1 cellular context compared by ENCODE assay signal in genomic region chr16:58684354-58685083, GRCh38.
TF ChIP-seq lines count a peak whose summit lies in the region.

Gene SLC38A7, minus strand, starts transcription at chr16:58684770. Its CDS starts 4,644 bp downstream, at chr16:58680126.

TF ChIP-seq in HepG2, 621 proteins besides CTCF, POLR2A, EP300 and RAD21 (continued from another document and continues in another):
- TF ChIP-seq GMEB2 (CRISPR knock-in tag; IDR thresholded peaks at IDR 0.05; ENCODE audit: low read depth) (0 out of 2 replicates have a peak, but pooled peaks have one; percentile 53), ONECUT2 (CRISPR knock-in tag; IDR thresholded peaks at IDR 0.05) (0 out of 2 replicates have a peak, but pooled peaks have one; percentile 19), ZKSCAN5 (CRISPR knock-in tag; IDR thresholded peaks at IDR 0.05) (no peak), HNRNPK (IDR thresholded peaks at IDR 0.05; ENCODE audit: low read depth, low read length, poor library complexity, severe bottlenecking) (no peak), RAD51 (IDR thresholded peaks at IDR 0.05; ENCODE audit: borderline replicate concordance) (peak; percentile 98), ELF1 (CRISPR knock-in tag; IDR thresholded peaks at IDR 0.05) (peak; percentile 73), KLF6 (CRISPR knock-in tag; IDR thresholded peaks at IDR 0.05) (peak; percentile 70; the same call in 1 of the 2 replicates), ELF4 (CRISPR knock-in tag; IDR thresholded peaks at IDR 0.05; ENCODE audit: borderline replicate concordance) (0 out of 2 replicates have a peak, but pooled peaks have one; percentile 21), ZNF264 (CRISPR knock-in tag; IDR thresholded peaks at IDR 0.05) (peak; percentile 83), SIN3A (IDR thresholded peaks at IDR 0.05; ENCODE audit: borderline replicate concordance, low read depth, low read length) (peak; percentile 98), PHF21A (CRISPR knock-in tag; IDR thresholded peaks at IDR 0.05) (no peak), NCOA2 (CRISPR knock-in tag; IDR thresholded peaks at IDR 0.05) (peak; percentile 37; the same call in 1 of the 2 replicates), SP4 (CRISPR knock-in tag; IDR thresholded peaks at IDR 0.05) (peak; percentile 66; the same call in 1 of the 2 replicates), ZFP90 (CRISPR knock-in tag; IDR thresholded peaks at IDR 0.05; ENCODE audit: borderline replicate concordance) (peak; percentile 95), ZNF570 (CRISPR knock-in tag; IDR thresholded peaks at IDR 0.05; ENCODE audit: borderline replicate concordance) (no peak), ZNF33B (CRISPR knock-in tag; IDR thresholded peaks at IDR 0.05) (peak; percentile 46; the same call in 1 of the 2 replicates), KDM3A (CRISPR knock-in tag; IDR thresholded peaks at IDR 0.05; ENCODE audit: low read depth) (peak; percentile 46; the same call in 1 of the 2 replicates), ZNF776 (CRISPR knock-in tag; IDR thresholded peaks at IDR 0.05) (peak; percentile 76; the same call in 1 of the 2 replicates), KLF16 (CRISPR knock-in tag; IDR thresholded peaks at IDR 0.05) (peak in 1 of 2 experiments; percentile 61; a peak in 1 of 4 replicates), ZSCAN20 (CRISPR knock-in tag; IDR thresholded peaks at IDR 0.05; ENCODE audit: borderline replicate concordance) (peak; percentile 76), MED1 (CRISPR knock-in tag; IDR thresholded peaks at IDR 0.05) (peak; percentile 72), ZNF703 (CRISPR knock-in tag; IDR thresholded peaks at IDR 0.05; ENCODE audit: borderline replicate concordance) (no peak), ATF7-NPFF (CRISPR knock-in tag; IDR thresholded peaks at IDR 0.05; ENCODE audit: low read depth) (peak; percentile 21; the same call in 1 of the 2 replicates), ETV5 (CRISPR knock-in tag; IDR thresholded peaks at IDR 0.05; ENCODE audit: borderline replicate concordance) (peak; percentile 36; the same call in 1 of the 2 replicates), NFYB (CRISPR knock-in tag; IDR thresholded peaks at IDR 0.05) (0 out of 2 replicates have a peak, but pooled peaks have one; percentile 0), RFXANK (CRISPR knock-in tag; IDR thresholded peaks at IDR 0.05) (0 out of 2 replicates have a peak, but pooled peaks have one; percentile 24), ZNF136 (CRISPR knock-in tag; IDR thresholded peaks at IDR 0.05; ENCODE audit: low read depth) (peak; percentile 83), HOXD1 (CRISPR knock-in tag; IDR thresholded peaks at IDR 0.05) (peak; percentile 78; the same call in 1 of the 2 replicates), CREM (IDR thresholded peaks at IDR 0.05) (peak; percentile 93), CREM (CRISPR knock-in tag; IDR thresholded peaks at IDR 0.05) (no peak), ZC3H4 (CRISPR knock-in tag; IDR thresholded peaks at IDR 0.05; ENCODE audit: borderline replicate concordance) (no peak), ZBTB7B (CRISPR knock-in tag; IDR thresholded peaks at IDR 0.05) (no peak), FOXP1 (IDR thresholded peaks at IDR 0.05) (no peak), FOXP1 (CRISPR knock-in tag; IDR thresholded peaks at IDR 0.05) (peak; percentile 15; the same call in 1 of the 2 replicates)
- TF ChIP-seq, protein P1, sequence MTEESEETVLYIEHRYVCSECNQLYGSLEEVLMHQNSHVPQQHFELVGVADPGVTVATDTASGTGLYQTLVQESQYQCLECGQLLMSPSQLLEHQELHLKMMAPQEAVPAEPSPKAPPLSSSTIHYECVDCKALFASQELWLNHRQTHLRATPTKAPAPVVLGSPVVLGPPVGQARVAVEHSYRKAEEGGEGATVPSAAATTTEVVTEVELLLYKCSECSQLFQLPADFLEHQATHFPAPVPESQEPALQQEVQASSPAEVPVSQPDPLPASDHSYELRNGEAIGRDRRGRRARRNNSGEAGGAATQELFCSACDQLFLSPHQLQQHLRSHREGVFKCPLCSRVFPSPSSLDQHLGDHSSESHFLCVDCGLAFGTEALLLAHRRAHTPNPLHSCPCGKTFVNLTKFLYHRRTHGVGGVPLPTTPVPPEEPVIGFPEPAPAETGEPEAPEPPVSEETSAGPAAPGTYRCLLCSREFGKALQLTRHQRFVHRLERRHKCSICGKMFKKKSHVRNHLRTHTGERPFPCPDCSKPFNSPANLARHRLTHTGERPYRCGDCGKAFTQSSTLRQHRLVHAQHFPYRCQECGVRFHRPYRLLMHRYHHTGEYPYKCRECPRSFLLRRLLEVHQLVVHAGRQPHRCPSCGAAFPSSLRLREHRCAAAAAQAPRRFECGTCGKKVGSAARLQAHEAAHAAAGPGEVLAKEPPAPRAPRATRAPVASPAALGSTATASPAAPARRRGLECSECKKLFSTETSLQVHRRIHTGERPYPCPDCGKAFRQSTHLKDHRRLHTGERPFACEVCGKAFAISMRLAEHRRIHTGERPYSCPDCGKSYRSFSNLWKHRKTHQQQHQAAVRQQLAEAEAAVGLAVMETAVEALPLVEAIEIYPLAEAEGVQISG (CRISPR knock-in tag; IDR thresholded peaks at IDR 0.05) = peak; percentile 96
- TF ChIP-seq, protein P2, sequence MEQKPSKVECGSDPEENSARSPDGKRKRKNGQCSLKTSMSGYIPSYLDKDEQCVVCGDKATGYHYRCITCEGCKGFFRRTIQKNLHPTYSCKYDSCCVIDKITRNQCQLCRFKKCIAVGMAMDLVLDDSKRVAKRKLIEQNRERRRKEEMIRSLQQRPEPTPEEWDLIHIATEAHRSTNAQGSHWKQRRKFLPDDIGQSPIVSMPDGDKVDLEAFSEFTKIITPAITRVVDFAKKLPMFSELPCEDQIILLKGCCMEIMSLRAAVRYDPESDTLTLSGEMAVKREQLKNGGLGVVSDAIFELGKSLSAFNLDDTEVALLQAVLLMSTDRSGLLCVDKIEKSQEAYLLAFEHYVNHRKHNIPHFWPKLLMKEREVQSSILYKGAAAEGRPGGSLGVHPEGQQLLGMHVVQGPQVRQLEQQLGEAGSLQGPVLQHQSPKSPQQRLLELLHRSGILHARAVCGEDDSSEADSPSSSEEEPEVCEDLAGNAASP (CRISPR knock-in tag; IDR thresholded peaks at IDR 0.05; ENCODE audit: borderline replicate concordance) = no peak
- TF ChIP-seq, protein P3, sequence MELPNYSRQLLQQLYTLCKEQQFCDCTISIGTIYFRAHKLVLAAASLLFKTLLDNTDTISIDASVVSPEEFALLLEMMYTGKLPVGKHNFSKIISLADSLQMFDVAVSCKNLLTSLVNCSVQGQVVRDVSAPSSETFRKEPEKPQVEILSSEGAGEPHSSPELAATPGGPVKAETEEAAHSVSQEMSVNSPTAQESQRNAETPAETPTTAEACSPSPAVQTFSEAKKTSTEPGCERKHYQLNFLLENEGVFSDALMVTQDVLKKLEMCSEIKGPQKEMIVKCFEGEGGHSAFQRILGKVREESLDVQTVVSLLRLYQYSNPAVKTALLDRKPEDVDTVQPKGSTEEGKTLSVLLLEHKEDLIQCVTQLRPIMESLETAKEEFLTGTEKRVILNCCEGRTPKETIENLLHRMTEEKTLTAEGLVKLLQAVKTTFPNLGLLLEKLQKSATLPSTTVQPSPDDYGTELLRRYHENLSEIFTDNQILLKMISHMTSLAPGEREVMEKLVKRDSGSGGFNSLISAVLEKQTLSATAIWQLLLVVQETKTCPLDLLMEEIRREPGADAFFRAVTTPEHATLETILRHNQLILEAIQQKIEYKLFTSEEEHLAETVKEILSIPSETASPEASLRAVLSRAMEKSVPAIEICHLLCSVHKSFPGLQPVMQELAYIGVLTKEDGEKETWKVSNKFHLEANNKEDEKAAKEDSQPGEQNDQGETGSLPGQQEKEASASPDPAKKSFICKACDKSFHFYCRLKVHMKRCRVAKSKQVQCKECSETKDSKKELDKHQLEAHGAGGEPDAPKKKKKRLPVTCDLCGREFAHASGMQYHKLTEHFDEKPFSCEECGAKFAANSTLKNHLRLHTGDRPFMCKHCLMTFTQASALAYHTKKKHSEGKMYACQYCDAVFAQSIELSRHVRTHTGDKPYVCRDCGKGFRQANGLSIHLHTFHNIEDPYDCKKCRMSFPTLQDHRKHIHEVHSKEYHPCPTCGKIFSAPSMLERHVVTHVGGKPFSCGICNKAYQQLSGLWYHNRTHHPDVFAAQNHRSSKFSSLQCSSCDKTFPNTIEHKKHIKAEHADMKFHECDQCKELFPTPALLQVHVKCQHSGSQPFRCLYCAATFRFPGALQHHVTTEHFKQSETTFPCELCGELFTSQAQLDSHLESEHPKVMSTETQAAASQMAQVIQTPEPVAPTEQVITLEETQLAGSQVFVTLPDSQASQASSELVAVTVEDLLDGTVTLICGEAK (IDR thresholded peaks at IDR 0.05) = no peak
- TF ChIP-seq, protein P3 (CRISPR knock-in tag; IDR thresholded peaks at IDR 0.05) = peak; percentile 74
- TF ChIP-seq, protein P4, sequence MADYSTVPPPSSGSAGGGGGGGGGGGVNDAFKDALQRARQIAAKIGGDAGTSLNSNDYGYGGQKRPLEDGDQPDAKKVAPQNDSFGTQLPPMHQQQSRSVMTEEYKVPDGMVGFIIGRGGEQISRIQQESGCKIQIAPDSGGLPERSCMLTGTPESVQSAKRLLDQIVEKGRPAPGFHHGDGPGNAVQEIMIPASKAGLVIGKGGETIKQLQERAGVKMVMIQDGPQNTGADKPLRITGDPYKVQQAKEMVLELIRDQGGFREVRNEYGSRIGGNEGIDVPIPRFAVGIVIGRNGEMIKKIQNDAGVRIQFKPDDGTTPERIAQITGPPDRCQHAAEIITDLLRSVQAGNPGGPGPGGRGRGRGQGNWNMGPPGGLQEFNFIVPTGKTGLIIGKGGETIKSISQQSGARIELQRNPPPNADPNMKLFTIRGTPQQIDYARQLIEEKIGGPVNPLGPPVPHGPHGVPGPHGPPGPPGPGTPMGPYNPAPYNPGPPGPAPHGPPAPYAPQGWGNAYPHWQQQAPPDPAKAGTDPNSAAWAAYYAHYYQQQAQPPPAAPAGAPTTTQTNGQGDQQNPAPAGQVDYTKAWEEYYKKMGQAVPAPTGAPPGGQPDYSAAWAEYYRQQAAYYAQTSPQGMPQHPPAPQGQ (CRISPR knock-in tag; IDR thresholded peaks at IDR 0.05; ENCODE audit: borderline replicate concordance) = 0 out of 2 replicates have a peak, but pooled peaks have one; percentile 65
- TF ChIP-seq, protein P5, sequence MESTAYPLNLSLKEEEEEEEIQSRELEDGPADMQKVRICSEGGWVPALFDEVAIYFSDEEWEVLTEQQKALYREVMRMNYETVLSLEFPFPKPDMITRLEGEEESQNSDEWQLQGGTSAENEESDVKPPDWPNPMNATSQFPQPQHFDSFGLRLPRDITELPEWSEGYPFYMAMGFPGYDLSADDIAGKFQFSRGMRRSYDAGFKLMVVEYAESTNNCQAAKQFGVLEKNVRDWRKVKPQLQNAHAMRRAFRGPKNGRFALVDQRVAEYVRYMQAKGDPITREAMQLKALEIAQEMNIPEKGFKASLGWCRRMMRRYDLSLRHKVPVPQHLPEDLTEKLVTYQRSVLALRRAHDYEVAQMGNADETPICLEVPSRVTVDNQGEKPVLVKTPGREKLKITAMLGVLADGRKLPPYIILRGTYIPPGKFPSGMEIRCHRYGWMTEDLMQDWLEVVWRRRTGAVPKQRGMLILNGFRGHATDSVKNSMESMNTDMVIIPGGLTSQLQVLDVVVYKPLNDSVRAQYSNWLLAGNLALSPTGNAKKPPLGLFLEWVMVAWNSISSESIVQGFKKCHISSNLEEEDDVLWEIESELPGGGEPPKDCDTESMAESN (CRISPR knock-in tag; conservative IDR thresholded peaks at IDR 0.05) = peak; percentile 85
- TF ChIP-seq, protein P6, sequence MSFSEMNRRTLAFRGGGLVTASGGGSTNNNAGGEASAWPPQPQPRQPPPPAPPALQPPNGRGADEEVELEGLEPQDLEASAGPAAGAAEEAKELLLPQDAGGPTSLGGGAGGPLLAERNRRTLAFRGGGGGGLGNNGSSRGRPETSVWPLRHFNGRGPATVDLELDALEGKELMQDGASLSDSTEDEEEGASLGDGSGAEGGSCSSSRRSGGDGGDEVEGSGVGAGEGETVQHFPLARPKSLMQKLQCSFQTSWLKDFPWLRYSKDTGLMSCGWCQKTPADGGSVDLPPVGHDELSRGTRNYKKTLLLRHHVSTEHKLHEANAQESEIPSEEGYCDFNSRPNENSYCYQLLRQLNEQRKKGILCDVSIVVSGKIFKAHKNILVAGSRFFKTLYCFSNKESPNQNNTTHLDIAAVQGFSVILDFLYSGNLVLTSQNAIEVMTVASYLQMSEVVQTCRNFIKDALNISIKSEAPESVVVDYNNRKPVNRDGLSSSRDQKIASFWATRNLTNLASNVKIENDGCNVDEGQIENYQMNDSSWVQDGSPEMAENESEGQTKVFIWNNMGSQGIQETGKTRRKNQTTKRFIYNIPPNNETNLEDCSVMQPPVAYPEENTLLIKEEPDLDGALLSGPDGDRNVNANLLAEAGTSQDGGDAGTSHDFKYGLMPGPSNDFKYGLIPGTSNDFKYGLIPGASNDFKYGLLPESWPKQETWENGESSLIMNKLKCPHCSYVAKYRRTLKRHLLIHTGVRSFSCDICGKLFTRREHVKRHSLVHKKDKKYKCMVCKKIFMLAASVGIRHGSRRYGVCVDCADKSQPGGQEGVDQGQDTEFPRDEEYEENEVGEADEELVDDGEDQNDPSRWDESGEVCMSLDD (CRISPR knock-in tag; IDR thresholded peaks at IDR 0.05; ENCODE audit: borderline replicate concordance) = 0 out of 2 replicates have a peak, but pooled peaks have one; percentile 75
